ENCODE assay signal across 15 cellular contexts in the genomic region with DNA sequence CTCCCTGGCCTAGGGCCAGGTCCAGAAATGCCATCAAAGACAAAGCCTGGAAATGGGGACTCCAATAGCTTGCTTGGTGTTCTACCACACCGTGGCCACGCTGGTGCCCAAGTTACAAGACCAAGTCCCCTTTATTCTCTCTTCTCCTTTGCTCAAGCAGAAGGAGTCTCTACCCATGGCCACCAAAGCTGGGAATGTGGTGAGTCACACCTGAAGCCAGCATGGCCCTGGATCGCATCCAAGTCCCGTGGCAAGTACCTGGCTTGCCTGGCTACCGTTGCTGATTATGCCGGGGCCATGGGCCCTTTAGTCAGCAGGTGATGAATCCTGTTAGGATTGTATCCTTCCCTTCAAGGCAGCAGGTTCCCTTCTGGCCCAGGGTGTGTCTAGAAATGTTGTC.
"Had no signal": no experiment of that assay in that cellular context is flagged by ENCODE, and none has a peak within 500 bp of the region (broad histone marks: within the 10 kb centered on the region; RNA-seq: fewer than 3 reads in every experiment).

No MANE protein-coding gene starts in this region.

- H3K27ac ChIP-seq: parathyroid adenoma had no signal

- DNase-seq: activated CD4-positive, alpha-beta T cell treated with anti-CD3 and anti-CD28 coated beads, Interleukin-2, amount 10 ng/mL, durations not matched to agents 7 days and 5 days; activated naive CD8-positive, alpha-beta T cell treated with anti-CD3 and anti-CD28 coated beads for 36 hours; amygdala; cortex of kidney; effector CD4-positive, alpha-beta T cell; foreskin fibroblast; hippocampal formation; stimulated activated CD4-positive, alpha-beta T cell treated with anti-CD3 and anti-CD28 coated beads, Interleukin-2, amount 100 ng/mL, for 48 hours; stimulated activated naive B cell treated with anti-CD40 and anti-IgM and Interleukin-4, amounts not matched to agents 10 μg/mL and 1 μg/mL and 100 μg/mL, for 72 hours; trophoblast cell had no signal

- H3K4me3 Mint-ChIP-seq: activated CD4-positive, alpha-beta T cell treated with anti-CD3 and anti-CD28 coated beads, Interleukin-2, amount 10 ng/mL, durations not matched to agents 7 days and 5 days; activated naive CD8-positive, alpha-beta T cell treated with anti-CD3 and anti-CD28 coated beads for 36 hours; activated T-helper 1 cell treated with anti-CD3 and anti-CD28 coated beads, Interleukin-12 subunit alpha, Interleukin-12 subunit beta, Interleukin-2, Interleukin-4 antibody, amounts not matched to agents 30 ng/mL and 10 ng/mL and 1 ng/mL, durations not matched to agents 14 hours and 24 hours and 36 hours; brain; central memory CD8-positive, alpha-beta T cell; neural crest cell; stimulated activated naive B cell treated with anti-CD40 and anti-IgM and Interleukin-4, amounts not matched to agents 10 μg/mL and 1 μg/mL and 100 μg/mL, for 72 hours had no signal

- H3K27ac Mint-ChIP-seq: activated CD4-positive, alpha-beta T cell treated with anti-CD3 and anti-CD28 coated beads, Interleukin-2, amount 10 ng/mL, durations not matched to agents 7 days and 5 days; activated naive CD8-positive, alpha-beta T cell treated with anti-CD3 and anti-CD28 coated beads for 36 hours; activated T-helper 1 cell treated with anti-CD3 and anti-CD28 coated beads, Interleukin-12 subunit alpha, Interleukin-12 subunit beta, Interleukin-2, Interleukin-4 antibody, amounts not matched to agents 30 ng/mL and 10 ng/mL and 1 ng/mL, durations not matched to agents 14 hours and 24 hours and 36 hours; brain; stimulated activated naive B cell treated with anti-CD40 and anti-IgM and Interleukin-4, amounts not matched to agents 10 μg/mL and 1 μg/mL and 100 μg/mL, for 72 hours had no signal

- H3K4me1 Mint-ChIP-seq: activated CD4-positive, alpha-beta T cell treated with anti-CD3 and anti-CD28 coated beads, Interleukin-2, amount 10 ng/mL, durations not matched to agents 7 days and 5 days; activated naive CD8-positive, alpha-beta T cell treated with anti-CD3 and anti-CD28 coated beads for 36 hours; brain; central memory CD8-positive, alpha-beta T cell; neural crest cell; stimulated activated naive B cell treated with anti-CD40 and anti-IgM and Interleukin-4, amounts not matched to agents 10 μg/mL and 1 μg/mL and 100 μg/mL, for 72 hours had no signal

- H3K4me1 ChIP-seq: parathyroid adenoma had no signal

- ATAC-seq: stimulated activated naive B cell treated with anti-CD40 and anti-IgM and Interleukin-4, amounts not matched to agents 10 μg/mL and 1 μg/mL and 100 μg/mL, for 72 hours had no signal

- H3K27me3 Mint-ChIP-seq: activated CD4-positive, alpha-beta T cell treated with anti-CD3 and anti-CD28 coated beads, Interleukin-2, amount 10 ng/mL, durations not matched to agents 7 days and 5 days; activated naive CD8-positive, alpha-beta T cell treated with anti-CD3 and anti-CD28 coated beads for 36 hours; brain; central memory CD8-positive, alpha-beta T cell; stimulated activated naive B cell treated with anti-CD40 and anti-IgM and Interleukin-4, amounts not matched to agents 10 μg/mL and 1 μg/mL and 100 μg/mL, for 72 hours had no signal
